In the genomic region with DNA sequence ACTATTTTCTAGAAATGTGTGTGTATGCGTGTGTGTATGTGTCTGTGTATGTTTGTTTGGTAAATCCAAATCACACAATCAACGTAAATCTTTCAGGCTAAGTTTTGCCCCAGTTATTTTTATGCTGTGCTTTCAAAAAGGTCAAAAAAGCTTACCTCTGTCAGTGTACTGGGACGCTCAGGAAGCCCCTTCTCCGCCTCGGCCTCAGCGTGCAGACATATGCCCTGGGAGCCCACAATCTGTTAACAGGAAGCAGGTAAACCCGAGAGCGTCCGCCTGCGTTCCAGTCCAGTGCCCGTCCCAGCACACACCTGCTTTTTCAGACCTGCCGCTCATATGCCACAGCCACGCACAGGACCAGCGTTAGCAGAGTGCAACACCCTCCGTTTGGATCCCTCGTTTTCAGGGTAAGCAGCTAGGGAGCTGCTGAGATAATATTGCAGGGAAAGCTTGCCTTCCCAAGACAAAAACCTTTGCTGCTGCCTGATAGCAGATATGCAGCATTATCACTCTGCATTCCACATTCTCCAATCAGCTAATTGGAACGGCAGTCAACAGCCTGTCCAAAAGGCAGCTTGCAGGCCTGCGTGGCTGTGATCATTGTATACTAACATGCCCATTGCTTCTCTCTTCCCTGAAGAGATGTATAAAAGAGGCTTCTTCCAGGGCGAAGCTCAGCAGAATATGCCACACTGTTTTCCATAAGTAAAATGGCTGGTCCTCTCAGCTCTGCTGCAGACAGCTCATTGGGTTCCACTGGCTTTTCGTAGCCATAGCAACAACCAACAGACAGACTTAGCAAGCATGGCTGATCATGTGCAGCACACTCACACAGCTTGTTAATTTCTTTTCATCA, we compare ENCODE assay signal across 1 cellular context.
TF ChIP-seq lines count a peak whose summit lies in the region.

A gene with protein sequence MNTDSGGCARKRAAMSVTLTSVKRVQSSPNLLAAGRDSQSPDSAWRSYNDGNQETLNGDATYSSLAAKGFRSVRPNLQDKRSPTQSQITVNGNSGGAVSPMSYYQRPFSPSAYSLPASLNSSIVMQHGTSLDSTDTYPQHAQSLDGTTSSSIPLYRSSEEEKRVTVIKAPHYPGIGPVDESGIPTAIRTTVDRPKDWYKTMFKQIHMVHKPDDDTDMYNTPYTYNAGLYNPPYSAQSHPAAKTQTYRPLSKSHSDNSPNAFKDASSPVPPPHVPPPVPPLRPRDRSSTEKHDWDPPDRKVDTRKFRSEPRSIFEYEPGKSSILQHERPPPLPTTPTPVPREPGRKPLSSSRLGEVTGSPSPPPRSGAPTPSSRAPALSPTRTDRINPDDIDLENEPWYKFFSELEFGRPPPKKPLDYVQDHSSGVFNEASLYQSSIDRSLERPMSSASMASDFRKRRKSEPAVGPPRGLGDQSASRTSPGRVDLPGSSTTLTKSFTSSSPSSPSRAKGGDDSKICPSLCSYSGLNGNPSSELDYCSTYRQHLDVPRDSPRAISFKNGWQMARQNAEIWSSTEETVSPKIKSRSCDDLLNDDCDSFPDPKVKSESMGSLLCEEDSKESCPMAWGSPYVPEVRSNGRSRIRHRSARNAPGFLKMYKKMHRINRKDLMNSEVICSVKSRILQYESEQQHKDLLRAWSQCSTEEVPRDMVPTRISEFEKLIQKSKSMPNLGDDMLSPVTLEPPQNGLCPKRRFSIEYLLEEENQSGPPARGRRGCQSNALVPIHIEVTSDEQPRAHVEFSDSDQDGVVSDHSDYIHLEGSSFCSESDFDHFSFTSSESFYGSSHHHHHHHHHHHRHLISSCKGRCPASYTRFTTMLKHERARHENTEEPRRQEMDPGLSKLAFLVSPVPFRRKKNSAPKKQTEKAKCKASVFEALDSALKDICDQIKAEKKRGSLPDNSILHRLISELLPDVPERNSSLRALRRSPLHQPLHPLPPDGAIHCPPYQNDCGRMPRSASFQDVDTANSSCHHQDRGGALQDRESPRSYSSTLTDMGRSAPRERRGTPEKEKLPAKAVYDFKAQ (N-terminal part only) (minus strand): TSS at position 686 of the 856 bp plus-strand sequence. CDS start 121,623 bp downstream, outside the sequence.

TF ChIP-seq in HepG2, 621 proteins besides CTCF, POLR2A, EP300 and RAD21 (continued from another document and continues in another):
- TF ChIP-seq, protein P1, sequence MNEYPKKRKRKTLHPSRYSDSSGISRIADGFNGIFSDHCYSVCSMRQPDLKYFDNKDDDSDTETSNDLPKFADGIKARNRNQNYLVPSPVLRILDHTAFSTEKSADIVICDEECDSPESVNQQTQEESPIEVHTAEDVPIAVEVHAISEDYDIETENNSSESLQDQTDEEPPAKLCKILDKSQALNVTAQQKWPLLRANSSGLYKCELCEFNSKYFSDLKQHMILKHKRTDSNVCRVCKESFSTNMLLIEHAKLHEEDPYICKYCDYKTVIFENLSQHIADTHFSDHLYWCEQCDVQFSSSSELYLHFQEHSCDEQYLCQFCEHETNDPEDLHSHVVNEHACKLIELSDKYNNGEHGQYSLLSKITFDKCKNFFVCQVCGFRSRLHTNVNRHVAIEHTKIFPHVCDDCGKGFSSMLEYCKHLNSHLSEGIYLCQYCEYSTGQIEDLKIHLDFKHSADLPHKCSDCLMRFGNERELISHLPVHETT (CRISPR knock-in tag; conservative IDR thresholded peaks at IDR 0.05): no peak
- TF ChIP-seq ZBTB7B (CRISPR knock-in tag; IDR thresholded peaks at IDR 0.05) (0 out of 2 replicates have a peak, but pooled peaks have one; percentile 26), ZSCAN25 (CRISPR knock-in tag; IDR thresholded peaks at IDR 0.05) (no peak), NFATC3 (CRISPR knock-in tag; IDR thresholded peaks at IDR 0.05) (no peak), ZNF614 (CRISPR knock-in tag; IDR thresholded peaks at IDR 0.05; ENCODE audit: borderline replicate concordance) (no peak), PCBP1 (IDR thresholded peaks at IDR 0.05; ENCODE audit: borderline replicate concordance, low read depth, low read length) (no peak), ZNF136 (CRISPR knock-in tag; IDR thresholded peaks at IDR 0.05; ENCODE audit: low read depth) (no peak), GTF2F1 (IDR thresholded peaks at IDR 0.05; ENCODE audit: low read length) (no peak), ZNF160 (CRISPR knock-in tag; IDR thresholded peaks at IDR 0.05) (no peak), ZNF234 (CRISPR knock-in tag; conservative IDR thresholded peaks at IDR 0.05) (no peak), KAT2B (IDR thresholded peaks at IDR 0.05; ENCODE audit: borderline replicate concordance, low read depth, low read length) (no peak), NCOA2 (CRISPR knock-in tag; IDR thresholded peaks at IDR 0.05) (no peak), NFYC (CRISPR knock-in tag; IDR thresholded peaks at IDR 0.05) (no peak; the same call in 1 of the 2 replicates), NFKBIZ (CRISPR knock-in tag; IDR thresholded peaks at IDR 0.05) (no peak), ZNF841 (CRISPR knock-in tag; IDR thresholded peaks at IDR 0.05; ENCODE audit: borderline replicate concordance) (no peak), ZFP37 (CRISPR knock-in tag; IDR thresholded peaks at IDR 0.05; ENCODE audit: borderline replicate concordance) (no peak), ZBTB20 (CRISPR knock-in tag; IDR thresholded peaks at IDR 0.05; ENCODE audit: borderline replicate concordance, low read depth) (peak; percentile 57; the same call in 1 of the 2 replicates), NFE2 (CRISPR knock-in tag; IDR thresholded peaks at IDR 0.05) (no peak), MXD4 (CRISPR knock-in tag; IDR thresholded peaks at IDR 0.05) (no peak), U2AF2 (IDR thresholded peaks at IDR 0.05; ENCODE audit: low read depth, low read length) (no peak)
- TF ChIP-seq, protein P2, sequence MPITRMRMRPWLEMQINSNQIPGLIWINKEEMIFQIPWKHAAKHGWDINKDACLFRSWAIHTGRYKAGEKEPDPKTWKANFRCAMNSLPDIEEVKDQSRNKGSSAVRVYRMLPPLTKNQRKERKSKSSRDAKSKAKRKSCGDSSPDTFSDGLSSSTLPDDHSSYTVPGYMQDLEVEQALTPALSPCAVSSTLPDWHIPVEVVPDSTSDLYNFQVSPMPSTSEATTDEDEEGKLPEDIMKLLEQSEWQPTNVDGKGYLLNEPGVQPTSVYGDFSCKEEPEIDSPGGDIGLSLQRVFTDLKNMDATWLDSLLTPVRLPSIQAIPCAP (CRISPR knock-in tag; IDR thresholded peaks at IDR 0.05; ENCODE audit: low read depth): no peak
- TF ChIP-seq, protein P3, sequence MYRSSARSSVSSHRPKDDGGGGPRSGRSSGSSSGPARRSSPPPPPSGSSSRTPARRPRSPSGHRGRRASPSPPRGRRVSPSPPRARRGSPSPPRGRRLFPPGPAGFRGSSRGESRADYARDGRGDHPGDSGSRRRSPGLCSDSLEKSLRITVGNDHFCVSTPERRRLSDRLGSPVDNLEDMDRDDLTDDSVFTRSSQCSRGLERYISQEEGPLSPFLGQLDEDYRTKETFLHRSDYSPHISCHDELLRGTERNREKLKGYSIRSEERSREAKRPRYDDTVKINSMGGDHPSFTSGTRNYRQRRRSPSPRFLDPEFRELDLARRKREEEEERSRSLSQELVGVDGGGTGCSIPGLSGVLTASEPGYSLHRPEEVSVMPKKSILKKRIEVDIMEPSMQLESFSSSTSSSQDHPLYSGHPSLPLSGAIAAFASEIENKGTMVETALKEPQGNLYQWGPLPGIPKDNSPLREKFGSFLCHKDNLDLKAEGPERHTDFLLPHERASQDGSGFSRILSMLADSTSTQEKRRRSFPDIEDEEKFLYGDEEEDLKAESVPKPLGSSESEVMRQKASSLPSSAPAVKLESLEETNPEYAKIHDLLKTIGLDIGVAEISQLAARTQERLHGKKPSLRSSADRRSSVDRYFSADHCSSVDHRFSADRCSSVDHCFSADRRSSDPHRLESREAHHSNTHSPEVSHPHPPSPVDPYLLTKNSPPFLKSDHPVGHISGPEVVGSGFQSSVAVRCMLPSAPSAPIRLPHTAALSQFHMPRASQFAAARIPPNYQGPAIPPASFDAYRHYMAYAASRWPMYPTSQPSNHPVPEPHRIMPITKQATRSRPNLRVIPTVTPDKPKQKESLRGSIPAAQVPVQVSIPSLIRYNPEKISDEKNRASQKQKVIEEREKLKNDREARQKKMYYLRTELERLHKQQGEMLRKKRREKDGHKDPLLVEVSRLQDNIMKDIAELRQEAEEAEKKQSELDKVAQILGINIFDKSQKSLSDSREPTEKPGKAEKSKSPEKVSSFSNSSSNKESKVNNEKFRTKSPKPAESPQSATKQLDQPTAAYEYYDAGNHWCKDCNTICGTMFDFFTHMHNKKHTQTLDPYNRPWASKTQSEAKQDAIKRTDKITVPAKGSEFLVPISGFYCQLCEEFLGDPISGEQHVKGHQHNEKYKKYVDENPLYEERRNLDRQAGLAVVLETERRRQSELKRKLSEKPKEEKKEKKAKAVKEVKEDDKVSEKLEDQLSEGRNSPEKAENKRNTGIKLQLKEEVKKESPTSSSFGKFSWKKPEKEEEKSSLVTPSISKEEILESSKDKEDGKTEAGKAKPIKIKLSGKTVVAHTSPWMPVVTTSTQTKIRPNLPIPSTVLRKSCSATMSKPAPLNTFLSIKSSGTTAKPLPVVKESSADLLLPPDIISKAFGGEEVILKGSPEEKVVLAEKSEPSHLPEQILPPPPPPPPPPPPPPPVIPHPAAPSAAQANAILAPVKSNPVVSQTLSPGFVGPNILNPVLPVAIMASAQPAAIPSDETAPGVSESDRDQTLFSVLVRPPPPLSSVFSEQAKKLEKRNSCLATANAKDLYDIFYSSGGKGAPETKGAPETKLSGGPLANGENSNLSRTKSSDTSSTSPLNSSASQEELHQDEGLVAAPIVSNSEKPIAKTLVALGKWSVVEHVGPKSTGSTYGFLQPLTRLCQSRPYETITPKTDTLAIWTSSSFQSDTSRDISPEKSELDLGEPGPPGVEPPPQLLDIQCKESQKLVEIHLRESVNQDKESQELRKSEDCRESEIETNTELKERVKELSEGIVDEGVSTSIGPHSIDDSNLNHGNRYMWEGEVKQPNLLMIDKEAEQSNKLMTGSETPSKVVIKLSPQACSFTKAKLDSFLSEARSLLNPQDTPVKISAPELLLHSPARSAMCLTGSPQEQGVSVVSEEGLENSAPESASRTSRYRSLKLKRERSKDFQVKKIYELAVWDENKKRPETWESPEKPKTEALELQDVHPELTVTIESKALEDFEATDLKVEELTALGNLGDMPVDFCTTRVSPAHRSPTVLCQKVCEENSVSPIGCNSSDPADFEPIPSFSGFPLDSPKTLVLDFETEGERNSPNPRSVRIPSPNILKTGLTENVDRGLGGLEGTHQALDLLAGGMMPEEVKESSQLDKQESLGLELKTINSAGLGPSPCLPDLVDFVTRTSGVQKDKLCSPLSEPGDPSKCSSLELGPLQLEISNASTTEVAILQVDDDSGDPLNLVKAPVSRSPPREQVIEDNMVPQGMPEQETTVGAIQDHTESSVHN (CRISPR knock-in tag; IDR thresholded peaks at IDR 0.05): no peak
- TF ChIP-seq, protein P4, sequence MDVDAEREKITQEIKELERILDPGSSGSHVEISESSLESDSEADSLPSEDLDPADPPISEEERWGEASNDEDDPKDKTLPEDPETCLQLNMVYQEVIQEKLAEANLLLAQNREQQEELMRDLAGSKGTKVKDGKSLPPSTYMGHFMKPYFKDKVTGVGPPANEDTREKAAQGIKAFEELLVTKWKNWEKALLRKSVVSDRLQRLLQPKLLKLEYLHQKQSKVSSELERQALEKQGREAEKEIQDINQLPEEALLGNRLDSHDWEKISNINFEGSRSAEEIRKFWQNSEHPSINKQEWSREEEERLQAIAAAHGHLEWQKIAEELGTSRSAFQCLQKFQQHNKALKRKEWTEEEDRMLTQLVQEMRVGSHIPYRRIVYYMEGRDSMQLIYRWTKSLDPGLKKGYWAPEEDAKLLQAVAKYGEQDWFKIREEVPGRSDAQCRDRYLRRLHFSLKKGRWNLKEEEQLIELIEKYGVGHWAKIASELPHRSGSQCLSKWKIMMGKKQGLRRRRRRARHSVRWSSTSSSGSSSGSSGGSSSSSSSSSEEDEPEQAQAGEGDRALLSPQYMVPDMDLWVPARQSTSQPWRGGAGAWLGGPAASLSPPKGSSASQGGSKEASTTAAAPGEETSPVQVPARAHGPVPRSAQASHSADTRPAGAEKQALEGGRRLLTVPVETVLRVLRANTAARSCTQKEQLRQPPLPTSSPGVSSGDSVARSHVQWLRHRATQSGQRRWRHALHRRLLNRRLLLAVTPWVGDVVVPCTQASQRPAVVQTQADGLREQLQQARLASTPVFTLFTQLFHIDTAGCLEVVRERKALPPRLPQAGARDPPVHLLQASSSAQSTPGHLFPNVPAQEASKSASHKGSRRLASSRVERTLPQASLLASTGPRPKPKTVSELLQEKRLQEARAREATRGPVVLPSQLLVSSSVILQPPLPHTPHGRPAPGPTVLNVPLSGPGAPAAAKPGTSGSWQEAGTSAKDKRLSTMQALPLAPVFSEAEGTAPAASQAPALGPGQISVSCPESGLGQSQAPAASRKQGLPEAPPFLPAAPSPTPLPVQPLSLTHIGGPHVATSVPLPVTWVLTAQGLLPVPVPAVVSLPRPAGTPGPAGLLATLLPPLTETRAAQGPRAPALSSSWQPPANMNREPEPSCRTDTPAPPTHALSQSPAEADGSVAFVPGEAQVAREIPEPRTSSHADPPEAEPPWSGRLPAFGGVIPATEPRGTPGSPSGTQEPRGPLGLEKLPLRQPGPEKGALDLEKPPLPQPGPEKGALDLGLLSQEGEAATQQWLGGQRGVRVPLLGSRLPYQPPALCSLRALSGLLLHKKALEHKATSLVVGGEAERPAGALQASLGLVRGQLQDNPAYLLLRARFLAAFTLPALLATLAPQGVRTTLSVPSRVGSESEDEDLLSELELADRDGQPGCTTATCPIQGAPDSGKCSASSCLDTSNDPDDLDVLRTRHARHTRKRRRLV (CRISPR knock-in tag; IDR thresholded peaks at IDR 0.05): no peak
- TF ChIP-seq, protein P5, sequence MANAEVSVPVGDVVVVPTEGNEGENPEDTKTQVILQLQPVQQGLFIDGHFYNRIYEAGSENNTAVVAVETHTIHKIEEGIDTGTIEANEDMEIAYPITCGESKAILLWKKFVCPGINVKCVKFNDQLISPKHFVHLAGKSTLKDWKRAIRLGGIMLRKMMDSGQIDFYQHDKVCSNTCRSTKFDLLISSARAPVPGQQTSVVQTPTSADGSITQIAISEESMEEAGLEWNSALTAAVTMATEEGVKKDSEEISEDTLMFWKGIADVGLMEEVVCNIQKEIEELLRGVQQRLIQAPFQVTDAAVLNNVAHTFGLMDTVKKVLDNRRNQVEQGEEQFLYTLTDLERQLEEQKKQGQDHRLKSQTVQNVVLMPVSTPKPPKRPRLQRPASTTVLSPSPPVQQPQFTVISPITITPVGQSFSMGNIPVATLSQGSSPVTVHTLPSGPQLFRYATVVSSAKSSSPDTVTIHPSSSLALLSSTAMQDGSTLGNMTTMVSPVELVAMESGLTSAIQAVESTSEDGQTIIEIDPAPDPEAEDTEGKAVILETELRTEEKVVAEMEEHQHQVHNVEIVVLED (CRISPR knock-in tag; IDR thresholded peaks at IDR 0.05; ENCODE audit: borderline replicate concordance): no peak
- TF ChIP-seq, protein P6, sequence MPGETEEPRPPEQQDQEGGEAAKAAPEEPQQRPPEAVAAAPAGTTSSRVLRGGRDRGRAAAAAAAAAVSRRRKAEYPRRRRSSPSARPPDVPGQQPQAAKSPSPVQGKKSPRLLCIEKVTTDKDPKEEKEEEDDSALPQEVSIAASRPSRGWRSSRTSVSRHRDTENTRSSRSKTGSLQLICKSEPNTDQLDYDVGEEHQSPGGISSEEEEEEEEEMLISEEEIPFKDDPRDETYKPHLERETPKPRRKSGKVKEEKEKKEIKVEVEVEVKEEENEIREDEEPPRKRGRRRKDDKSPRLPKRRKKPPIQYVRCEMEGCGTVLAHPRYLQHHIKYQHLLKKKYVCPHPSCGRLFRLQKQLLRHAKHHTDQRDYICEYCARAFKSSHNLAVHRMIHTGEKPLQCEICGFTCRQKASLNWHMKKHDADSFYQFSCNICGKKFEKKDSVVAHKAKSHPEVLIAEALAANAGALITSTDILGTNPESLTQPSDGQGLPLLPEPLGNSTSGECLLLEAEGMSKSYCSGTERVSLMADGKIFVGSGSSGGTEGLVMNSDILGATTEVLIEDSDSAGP (CRISPR knock-in tag; IDR thresholded peaks at IDR 0.05; ENCODE audit: borderline replicate concordance): peak; percentile 82; the same call in 1 of the 2 replicates
